ENCODE assay signal across 28 cellular contexts in genomic region chr1:221919743-221920142, GRCh38.
"Had no signal": no experiment of that assay in that cellular context is flagged by ENCODE, and none has a peak within 500 bp of the region (broad histone marks: within the 10 kb centered on the region; RNA-seq: fewer than 3 reads in every experiment).

No MANE protein-coding gene starts in this region.

- H3K27me3 ChIP-seq: ascending aorta, breast epithelium, cardiac muscle cell, colonic mucosa had no signal

- H3K9me3 ChIP-seq: ascending aorta, breast epithelium, colonic mucosa had no signal

- DNase-seq: activated B cell treated with CpG ODN at 0.5 μM for 24 hours; activated CD4-positive, alpha-beta memory T cell treated with anti-CD3 and anti-CD28 coated beads, Interleukin-2, amount 10 ng/mL, durations not matched to agents 7 days and 5 days; activated CD4-positive, alpha-beta T cell treated with anti-CD3 and anti-CD28 coated beads for 36 hours; activated CD4-positive, alpha-beta T cell treated with anti-CD3 and anti-CD28 coated beads, Interleukin-2, amount 10 ng/mL, durations not matched to agents 7 days and 5 days; activated CD4-positive, alpha-beta T cell treated with anti-CD3 and anti-CD28 coated beads, Interleukin-2, amount 50 U/mL, for 4 hours; activated CD8-positive, alpha-beta memory T cell treated with anti-CD3 and anti-CD28 coated beads, Interleukin-2, amount 50 U/mL, for 48 hours; activated gamma-delta T cell; activated naive CD4-positive, alpha-beta T cell; activated naive CD4-positive, alpha-beta T cell treated with anti-CD3 and anti-CD28 coated beads, Interleukin-2, amount 10 ng/mL, durations not matched to agents 7 days and 5 days; activated naive CD8-positive, alpha-beta T cell treated with anti-CD3 and anti-CD28 coated beads, Interleukin-2, amount 10 ng/mL, durations not matched to agents 7 days and 5 days; activated T-cell treated with anti-CD3 and anti-CD28 coated beads for 4 hours; activated T-cell treated with anti-CD3 and anti-CD28 coated beads, Interleukin-2, amount 50 U/mL, for 24 hours; activated T-cell treated with anti-CD3 and anti-CD28 coated beads, Interleukin-2, amount 50 U/mL, for 72 hours; central memory CD4-positive, alpha-beta T cell; cerebellar nuclear complex; colonic mucosa; effector memory CD4-positive, alpha-beta T cell; endodermal cell; head of caudate nucleus; T-helper 17 cell; T1000; WERI-Rb-1 had no signal

- ATAC-seq: activated CD4-positive, alpha-beta T cell treated with anti-CD3 and anti-CD28 coated beads for 36 hours; activated CD4-positive, CD25-positive, alpha-beta regulatory T cell treated with anti-CD3 and anti-CD28 coated beads, Interleukin-2, amount 50 U/mL, for 24 hours; activated naive CD4-positive, alpha-beta T cell treated with anti-CD3 and anti-CD28 coated beads, Interleukin-2, amount 50 U/mL, for 72 hours; activated T-cell treated with anti-CD3 and anti-CD28 coated beads, Interleukin-2, amount 50 U/mL, for 72 hours; esophagus mucosa; T-helper 17 cell had no signal

- H3K4me3 ChIP-seq: ascending aorta, breast epithelium, cardiac muscle cell, colonic mucosa had no signal

- H3K36me3 ChIP-seq: ascending aorta, breast epithelium, cardiac muscle cell, colonic mucosa, WERI-Rb-1 had no signal

- H3K4me1 ChIP-seq: ascending aorta, breast epithelium, colonic mucosa had no signal

- H3K27ac ChIP-seq: ascending aorta, breast epithelium, cardiac muscle cell, colonic mucosa, WERI-Rb-1 had no signal
